ENCODE assay signal across 17 cellular contexts in genomic region chr11:3220521-3221407, GRCh38. TPM values are rescaled to one million over a fixed set of nuclear protein-coding genes. Genes with fewer than 3 reads are reported as not detected.
A peak's percentile ranks its signal among the peaks of the same experiment; 100 is the strongest.
DNase-seq lines count a peak whose midpoint lies in the region; ATAC-seq and TF ChIP-seq lines count a peak whose summit lies in the region.
"Had no signal": no experiment of that assay in that cellular context is flagged by ENCODE, and none has a peak within 500 bp of the region (broad histone marks: within the 10 kb centered on the region; RNA-seq: fewer than 3 reads in every experiment).

No MANE protein-coding gene starts in this region.

- H3K27me3 Mint-ChIP-seq in activated naive CD4-positive, alpha-beta T cell treated with anti-CD3 and anti-CD28 coated beads, Interleukin-2, amount 10 ng/mL, durations not matched to agents 7 days and 5 days: peaks cover 58% of the 10 kb centered on the region
- H3K27me3 Mint-ChIP-seq in activated naive CD4-positive, alpha-beta T cell treated with anti-CD3 and anti-CD28 coated beads for 36 hours (ENCODE audit: low read depth): peaks cover 6% of the 10 kb centered on the region
- peaks cover 14% of the 10 kb centered on the region for H3K27me3 Mint-ChIP-seq in GM23338 (ENCODE audit: insufficient read depth, low read depth, poor library complexity)

- H3K36me3 ChIP-seq in tibial artery: no peaks in the 10 kb centered on the region
- no peaks in the 10 kb centered on the region for H3K36me3 ChIP-seq in MM.1S (replicated peaks; ENCODE audit: insufficient read depth, low read length)
- no peaks in the 10 kb centered on the region for H3K36me3 ChIP-seq in GM23338 (ENCODE audit: insufficient read depth)
- H3K36me3 ChIP-seq: cardiac muscle cell had no signal

- H3K4me1 Mint-ChIP-seq in activated naive CD4-positive, alpha-beta T cell treated with anti-CD3 and anti-CD28 coated beads, Interleukin-2, amount 10 ng/mL, durations not matched to agents 7 days and 5 days: peaks cover 14% of the 10 kb centered on the region
- H3K4me1 Mint-ChIP-seq in activated naive CD4-positive, alpha-beta T cell treated with anti-CD3 and anti-CD28 coated beads for 36 hours (ENCODE audit: low read depth): peaks cover 12% of the 10 kb centered on the region
- H3K4me1 Mint-ChIP-seq in GM23338: peaks cover 29% of the 10 kb centered on the region; the same call in 2 of the 3 replicates

- CTCF ChIA-PET in activated naive CD4-positive, alpha-beta T cell treated with anti-CD3 and anti-CD28 coated beads, Interleukin-2, amount 10 ng/mL, durations not matched to agents 7 days and 5 days (lab: Charles Lee): no interaction called here
- CTCF ChIA-PET in activated naive CD4-positive, alpha-beta T cell treated with anti-CD3 and anti-CD28 coated beads for 36 hours (lab: Charles Lee): no interaction called here

- H3K9me2 ChIP-seq in MM.1S (replicated peaks; ENCODE audit: insufficient read depth, low read length): no peaks in the 10 kb centered on the region
- H3K9me2 ChIP-seq in GM23338 (ENCODE audit: insufficient read depth): no peaks in the 10 kb centered on the region

- DNase-seq in activated naive CD4-positive, alpha-beta T cell treated with anti-CD3 and anti-CD28 coated beads, Interleukin-2, amount 10 ng/mL, durations not matched to agents 7 days and 5 days: peak; percentile 18
- DNase-seq in activated naive CD4-positive, alpha-beta T cell treated with anti-CD3 and anti-CD28 coated beads for 36 hours: no peak
- peak; percentile 27 for DNase-seq in OCI-M1 (lab: John Stamatoyannopoulos, UW)
- DNase-seq in right cardiac atrium: peak in 2 of 3 donors; percentile 18 to 62
- DNase-seq in tibial artery: peak; percentile 20 to 65
- DNase-seq in MM.1S: no peak
- no peak for DNase-seq in GM23338 (ENCODE audit: low spot score)
- DNase-seq: activated T-cell treated with anti-CD3 and anti-CD28 coated beads, Interleukin-2, amount 50 U/mL, for 24 hours; effector memory CD8-positive, alpha-beta T cell; NCI-H2107; psoas muscle; stimulated activated naive CD8-positive, alpha-beta T cell treated with anti-CD3 and anti-CD28 coated beads, Interleukin-15, Interleukin-2, amounts not matched to agents 100 U/mL and 50 U/mL, for 24 hours had no signal

- no peaks in the 10 kb centered on the region for H3K36me3 Mint-ChIP-seq in activated naive CD4-positive, alpha-beta T cell treated with anti-CD3 and anti-CD28 coated beads, Interleukin-2, amount 10 ng/mL, durations not matched to agents 7 days and 5 days
- H3K36me3 Mint-ChIP-seq in activated naive CD4-positive, alpha-beta T cell treated with anti-CD3 and anti-CD28 coated beads for 36 hours (ENCODE audit: low read depth): no peaks in the 10 kb centered on the region
- H3K36me3 Mint-ChIP-seq in GM23338 (ENCODE audit: low read depth): no peaks in the 10 kb centered on the region

- WGBS in right cardiac atrium: 50% methylated on average over 21 of the region's 21 CpGs

- no peaks in the 10 kb centered on the region for H3K9me3 Mint-ChIP-seq in activated naive CD4-positive, alpha-beta T cell treated with anti-CD3 and anti-CD28 coated beads, Interleukin-2, amount 10 ng/mL, durations not matched to agents 7 days and 5 days
- no peaks in the 10 kb centered on the region for H3K9me3 Mint-ChIP-seq in activated naive CD4-positive, alpha-beta T cell treated with anti-CD3 and anti-CD28 coated beads for 36 hours
- H3K9me3 Mint-ChIP-seq in GM23338: no peaks in the 10 kb centered on the region
- H3K9me3 Mint-ChIP-seq: activated T-cell treated with anti-CD3 and anti-CD28 coated beads, Interleukin-2, amount 50 U/mL, for 24 hours; effector memory CD8-positive, alpha-beta T cell; T-helper 1 cell treated with Interleukin-12 subunit alpha and Interleukin-12 subunit beta and Interleukin-4 antibody, amounts not matched to agents 30 μg/mL and 1 μg/mL, for 36 hours had no signal

- H3K79me2 ChIP-seq in MM.1S (ENCODE audit: low read length): no peaks in the 10 kb centered on the region
- no peaks in the 10 kb centered on the region for H3K79me2 ChIP-seq in GM23338 (replicated peaks; ENCODE audit: insufficient read depth)

- H4K20me1 ChIP-seq in MM.1S (ENCODE audit: insufficient read depth, low read length): no peaks in the 10 kb centered on the region
- no peaks in the 10 kb centered on the region for H4K20me1 ChIP-seq in GM23338 (replicated peaks; ENCODE audit: insufficient read depth)

- H3F3A ChIP-seq in MM.1S (ENCODE audit: insufficient read depth, low read length) (peaks cover 14% of the 10 kb centered on the region), GM23338 (replicated peaks; ENCODE audit: low read depth) (no peaks in the 10 kb centered on the region)

- no peak overlapping the region for H3K4me2 ChIP-seq in MM.1S (ENCODE audit: low read depth, low read length)
- no peak overlapping the region for H3K4me2 ChIP-seq in GM23338

- H3K9me3 ChIP-seq in right cardiac atrium (ENCODE audit: control insufficient read depth, low read length) (no peaks in the 10 kb centered on the region), tibial artery (no peaks in the 10 kb centered on the region), MM.1S (replicated peaks; ENCODE audit: insufficient read depth, low read length) (no peaks in the 10 kb centered on the region)
- H3K9me3 ChIP-seq: psoas muscle had no signal

- no peak overlapping the region for H3K27ac Mint-ChIP-seq in activated naive CD4-positive, alpha-beta T cell treated with anti-CD3 and anti-CD28 coated beads, Interleukin-2, amount 10 ng/mL, durations not matched to agents 7 days and 5 days
- H3K27ac Mint-ChIP-seq in activated naive CD4-positive, alpha-beta T cell treated with anti-CD3 and anti-CD28 coated beads for 36 hours: no peak overlapping the region
- H3K27ac Mint-ChIP-seq in GM23338: no peak overlapping the region
- H3K27ac Mint-ChIP-seq: activated T-cell treated with anti-CD3 and anti-CD28 coated beads, Interleukin-2, amount 50 U/mL, for 24 hours; effector memory CD8-positive, alpha-beta T cell; T-helper 1 cell treated with Interleukin-12 subunit alpha and Interleukin-12 subunit beta and Interleukin-4 antibody, amounts not matched to agents 30 μg/mL and 1 μg/mL, for 36 hours had no signal

- ATAC-seq in right cardiac atrium (no peak), esophagus mucosa (no peak), GM23338 (no peak)
- ATAC-seq: effector memory CD8-positive, alpha-beta T cell; psoas muscle; stimulated activated naive CD8-positive, alpha-beta T cell treated with anti-CD3 and anti-CD28 coated beads, Interleukin-15, Interleukin-2, amounts not matched to agents 100 U/mL and 50 U/mL, for 24 hours had no signal

- intact Hi-C loops in activated naive CD4-positive, alpha-beta T cell treated with anti-CD3 and anti-CD28 coated beads for 36 hours (cut with micrococcal nuclease): no loop called here
- intact Hi-C loops in right cardiac atrium (cut with DNase I) (loop anchor here in 1 of 4 donors (5.0 kb wide), 1 partner anchor 108 kb away; no protein-coding TSS in a partner anchor), tibial artery (cut with DNase I; ENCODE audit: low total_unique reads) (loop anchor here (5.0 kb wide), 1 partner anchor 183 kb away; no protein-coding TSS in a partner anchor)

- H3K27ac ChIP-seq in right cardiac atrium (ENCODE audit: low read length) (no peak overlapping the region), tibial artery (no peak overlapping the region), MM.1S (ENCODE audit: low read length) (no peak overlapping the region), GM23338 (ENCODE audit: low read depth) (no peak overlapping the region)
- H3K27ac ChIP-seq: cardiac muscle cell, psoas muscle had no signal

- H3K4me3 ChIP-seq in right cardiac atrium (ENCODE audit: low read length) (no peak overlapping the region), tibial artery (no peak overlapping the region), MM.1S (ENCODE audit: low read length) (no peak overlapping the region), GM23338 (no peak overlapping the region)
- H3K4me3 ChIP-seq: cardiac muscle cell, psoas muscle had no signal

- H2AFZ ChIP-seq in MM.1S (ENCODE audit: low read length): no peak overlapping the region
- H2AFZ ChIP-seq in GM23338: no peak overlapping the region

- no peaks in the 10 kb centered on the region for H3K4me1 ChIP-seq in right cardiac atrium (ENCODE audit: control insufficient read depth, insufficient read depth, low read length)
- H3K4me1 ChIP-seq in tibial artery: peaks cover 0 to 14% (median 6%) of the 10 kb centered on the region in 4 donors
- peaks cover 21% of the 10 kb centered on the region for H3K4me1 ChIP-seq in MM.1S (ENCODE audit: low read length)
- peaks cover 18% of the 10 kb centered on the region; the same call in 1 of the 2 replicates for H3K4me1 ChIP-seq in GM23338 (ENCODE audit: insufficient read depth)
- H3K4me1 ChIP-seq: psoas muscle had no signal

- H3K9ac ChIP-seq in MM.1S (ENCODE audit: low read length): no peak overlapping the region

- TF ChIP-seq CTCF in tibial artery (IDR thresholded peaks at IDR 0.05): no peak
- no peak for TF ChIP-seq CTCF in MM.1S (IDR thresholded peaks at IDR 0.05; ENCODE audit: low read length)
- no peak for TF ChIP-seq CTCF in GM23338 (conservative IDR thresholded peaks at IDR 0.05; ENCODE audit: low read depth in 2 of 2)

- no peak overlapping the region for H3K4me3 Mint-ChIP-seq in activated naive CD4-positive, alpha-beta T cell treated with anti-CD3 and anti-CD28 coated beads, Interleukin-2, amount 10 ng/mL, durations not matched to agents 7 days and 5 days
- H3K4me3 Mint-ChIP-seq in activated naive CD4-positive, alpha-beta T cell treated with anti-CD3 and anti-CD28 coated beads for 36 hours: no peak overlapping the region
- H3K4me3 Mint-ChIP-seq in GM23338: no peak overlapping the region
- H3K4me3 Mint-ChIP-seq: activated T-cell treated with anti-CD3 and anti-CD28 coated beads, Interleukin-2, amount 50 U/mL, for 24 hours; effector memory CD8-positive, alpha-beta T cell; T-helper 1 cell treated with Interleukin-12 subunit alpha and Interleukin-12 subunit beta and Interleukin-4 antibody, amounts not matched to agents 30 μg/mL and 1 μg/mL, for 36 hours had no signal

- H3K27me3 ChIP-seq in right cardiac atrium (ENCODE audit: control insufficient read depth, insufficient read depth): no peaks in the 10 kb centered on the region
- peaks cover 0 to 91% of the 10 kb centered on the region in 2 donors for H3K27me3 ChIP-seq in tibial artery
- peaks cover 17% of the 10 kb centered on the region for H3K27me3 ChIP-seq in MM.1S (replicated peaks; ENCODE audit: insufficient read depth, low read length)
- H3K27me3 ChIP-seq in GM23338 (ENCODE audit: insufficient read depth): no peaks in the 10 kb centered on the region

RNA-seq across cellular contexts. Expression of gene MRGPRG, which starts 2.2 kb away (rescaled TPM):
- not detected for total RNA-seq in activated naive CD4-positive, alpha-beta T cell treated with anti-CD3 and anti-CD28 coated beads for 36 hours
- total RNA-seq in right cardiac atrium: not detected
- not detected for polyA plus RNA-seq in right cardiac atrium
- not detected for total RNA-seq in esophagus mucosa
- total RNA-seq in GM23338 (2014; rRNA removed; shearing (Covaris generic)): not detected in 2 replicates
- not detected in 2 replicates for polyA plus RNA-seq in GM23338 (2016; fragmentation: Nextera tagmentation; extraction: Ambion mirVana)
- total RNA-seq: cardiac muscle cell, liver, psoas muscle, RPMI7951 had no signal
- polyA plus RNA-seq: cardiac muscle cell, liver, psoas muscle had no signal

RNA-seq across cellular contexts. Expression of gene MRGPRE, which starts 11.5 kb away (rescaled TPM):
- total RNA-seq in activated naive CD4-positive, alpha-beta T cell treated with anti-CD3 and anti-CD28 coated beads for 36 hours: not detected
- total RNA-seq in right cardiac atrium (under 1 TPM in 3 of 4 donors, not detected in 1; 0.28 to 0.43 (median 0.38) TPM), esophagus mucosa (not detected)
- polyA plus RNA-seq in right cardiac atrium (0.11 TPM), GM23338 (2016; fragmentation: Nextera tagmentation; extraction: Ambion mirVana) (not detected in 2 replicates)
- not detected in 2 replicates for total RNA-seq in GM23338 (2014; rRNA removed; shearing (Covaris generic))
- total RNA-seq: cardiac muscle cell, psoas muscle, RPMI7951 had no signal
- polyA plus RNA-seq: cardiac muscle cell, liver, psoas muscle had no signal

RNA-seq across cellular contexts. Expression of gene OSBPL5, which starts 55.7 kb away (rescaled TPM):
- total RNA-seq in activated naive CD4-positive, alpha-beta T cell treated with anti-CD3 and anti-CD28 coated beads for 36 hours: 1 to 10 TPM; 3.5 to 3.9 TPM
- 10 to 100 TPM; 14.1 to 19.1 (median 15.4) TPM for total RNA-seq in right cardiac atrium
- 10.3 TPM for polyA plus RNA-seq in right cardiac atrium
- 13.4 TPM for total RNA-seq in esophagus mucosa
- total RNA-seq in GM23338 (2014; rRNA removed; shearing (Covaris generic)): 8.1 and 12.0 TPM in 2 replicates
- polyA plus RNA-seq in GM23338 (2016; fragmentation: Nextera tagmentation; extraction: Ambion mirVana): 2.7 and 3.4 TPM in 2 replicates

Comparison
In these comparisons a context has a peak if more than half of its experiments do, and no peak if none do; other contexts are left out.
1. DNase-seq: peak in activated naive CD4-positive, alpha-beta T cell treated with anti-CD3 and anti-CD28 coated beads, Interleukin-2, amount 10 ng/mL, durations not matched to agents 7 days and 5 days (single experiment), OCI-M1 (single experiment), right cardiac atrium (2 of 3) and tibial artery (2 of 2); none in activated naive CD4-positive, alpha-beta T cell treated with anti-CD3 and anti-CD28 coated beads for 36 hours (single experiment), MM.1S (single experiment) and GM23338 (single experiment).